8 cellular contexts compared by ENCODE assay signal in the genomic region with DNA sequence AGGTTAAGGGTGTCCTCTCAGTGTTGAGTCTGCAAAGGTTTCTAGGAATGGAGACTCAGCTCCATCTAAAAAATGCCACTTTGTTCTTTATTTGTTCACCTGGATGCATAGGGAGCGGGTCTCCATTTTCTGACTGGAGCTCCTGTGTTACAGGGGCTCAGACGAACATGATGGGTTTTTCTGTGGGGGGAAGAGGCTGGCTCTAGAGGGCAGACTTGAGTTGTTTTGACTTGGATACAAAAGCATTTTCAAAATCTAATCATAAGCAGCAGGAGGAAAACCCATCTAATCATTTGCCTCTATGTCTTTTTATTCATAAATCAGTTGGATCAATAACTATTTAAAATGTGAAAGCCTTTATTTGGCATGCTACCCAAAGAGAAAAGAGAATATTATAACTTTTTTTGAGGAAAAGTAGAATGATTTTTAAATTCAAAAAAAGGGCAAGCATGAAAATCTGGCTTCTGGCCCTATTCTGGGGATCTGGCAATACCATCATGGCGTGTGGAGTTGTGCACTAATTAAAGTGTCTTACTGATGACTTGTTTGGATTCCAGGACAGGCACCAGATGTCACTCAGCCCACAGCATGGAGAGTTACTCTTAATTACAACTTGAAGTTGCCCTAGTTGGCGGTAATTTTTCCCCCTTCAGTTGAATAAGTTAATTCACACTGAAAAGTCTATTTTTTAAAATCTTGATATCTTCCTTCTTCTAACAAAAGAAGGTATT.
DNase-seq lines count a peak whose midpoint lies in the region; ATAC-seq, FAIRE-seq and TF ChIP-seq lines count a peak whose summit lies in the region.
"Had no signal": no experiment of that assay in that cellular context is flagged by ENCODE, and none has a peak within 500 bp of the region (broad histone marks: within the 10 kb centered on the region; RNA-seq: fewer than 3 reads in every experiment).

No MANE protein-coding gene starts in this region.

- no peak for ATAC-seq in GM19452 (IDR thresholded peaks at IDR 0.05; ENCODE audit: unreplicated experiment)

- no peak for TF ChIP-seq POLR2A in GM12892 (IDR thresholded peaks at IDR 0.05; ENCODE audit: low read depth, low read length)

- peak; percentile 40 for TF ChIP-seq CTCF in colonic mucosa (IDR thresholded peaks at IDR 0.05)
- peak; percentile 16 for TF ChIP-seq CTCF in osteoblast (IDR thresholded peaks at IDR 0.05; ENCODE audit: extremely low read depth, low read depth, low read length)

- intact Hi-C loops in colonic mucosa (cut with DNase I) = loop anchor here (10.0 kb wide), 1 partner anchor 259 kb away; no protein-coding TSS in a partner anchor

- H2AFZ ChIP-seq in Karpas-422 (ENCODE audit: low read length) = no peak overlapping the region
- H2AFZ ChIP-seq in osteoblast (ENCODE audit: low read length) = no peak overlapping the region

- H3K27ac ChIP-seq in Karpas-422 (ENCODE audit: low read length) (no peak overlapping the region), colonic mucosa (no peak overlapping the region), osteoblast (ENCODE audit: low read depth, low read length) (no peak overlapping the region)
- H3K27ac ChIP-seq: neutrophil had no signal

- no peaks in the 10 kb centered on the region for H3K4me1 ChIP-seq in Karpas-422 (ENCODE audit: low read length)
- H3K4me1 ChIP-seq in colonic mucosa = peaks cover 3% of the 10 kb centered on the region
- H3K4me1 ChIP-seq in osteoblast (ENCODE audit: insufficient read depth, low read length) = no peaks in the 10 kb centered on the region

- H3K36me3 ChIP-seq in Karpas-422 (ENCODE audit: insufficient read depth, low read length) (no peaks in the 10 kb centered on the region), colonic mucosa (no peaks in the 10 kb centered on the region), osteoblast (ENCODE audit: insufficient read depth, low read length) (no peaks in the 10 kb centered on the region)
- H3K36me3 ChIP-seq: neutrophil had no signal

- H3K9me3 ChIP-seq in Karpas-422 (ENCODE audit: low read length) (no peaks in the 10 kb centered on the region), colonic mucosa (no peaks in the 10 kb centered on the region), osteoblast (ENCODE audit: low read depth, low read length) (no peaks in the 10 kb centered on the region)
- H3K9me3 ChIP-seq: neutrophil had no signal

- H3K27me3 ChIP-seq in Karpas-422 (ENCODE audit: low read length) = no peaks in the 10 kb centered on the region
- H3K27me3 ChIP-seq in colonic mucosa = no peaks in the 10 kb centered on the region
- no peaks in the 10 kb centered on the region for H3K27me3 ChIP-seq in osteoblast (ENCODE audit: insufficient read depth, low read length)
- H3K27me3 ChIP-seq: neutrophil had no signal

- H3K9ac ChIP-seq in Karpas-422 (ENCODE audit: low read length) (no peak overlapping the region), colonic mucosa (ENCODE audit: low read depth in 2 of 2, low read length in 2 of 2) (no peak overlapping the region)

- H4K20me1 ChIP-seq in Karpas-422 (ENCODE audit: insufficient read depth, low read depth, low read length) (no peaks in the 10 kb centered on the region), osteoblast (ENCODE audit: insufficient read depth, low read length) (no peaks in the 10 kb centered on the region)

- FAIRE-seq in GM12892 (lab: Jason Lieb, UNC) = peak; percentile 60

- DNase-seq in GM12892 (ENCODE audit: insufficient read length) (no peak), Karpas-422 (peak; percentile 62), colonic mucosa (peak; percentile 48), osteoblast (ENCODE audit: insufficient read length, low spot score, missing footprints) (no peak), NCI-H128 (lab: John Stamatoyannopoulos, UW; ENCODE audit: unreplicated experiment) (no peak)
- no peak for DNase-seq in stimulated activated CD4-positive, alpha-beta T cell treated with anti-CD3 and anti-CD28 coated beads, Interleukin-2, amount 100 ng/mL, for 48 hours

- H3K4me3 ChIP-seq in Karpas-422 (ENCODE audit: low read length) = no peak overlapping the region
- no peak overlapping the region for H3K4me3 ChIP-seq in colonic mucosa
- H3K4me3 ChIP-seq in osteoblast (ENCODE audit: insufficient read depth, low read length) = no peak overlapping the region

- H3K79me2 ChIP-seq in Karpas-422 (ENCODE audit: low read length) = no peaks in the 10 kb centered on the region
- H3K79me2 ChIP-seq in osteoblast (ENCODE audit: insufficient read depth, low read length) = no peaks in the 10 kb centered on the region

- H3K4me2 ChIP-seq in Karpas-422 (ENCODE audit: low read depth, low read length, poor library complexity, severe bottlenecking) = no peak overlapping the region
- H3K4me2 ChIP-seq in osteoblast (ENCODE audit: insufficient read depth, low read length) = no peak overlapping the region

- no peaks in the 10 kb centered on the region for H3K9me2 ChIP-seq in Karpas-422 (replicated peaks; ENCODE audit: insufficient read depth, low read length)

Comparison
In these comparisons a context has a peak if more than half of its experiments do, and no peak if none do; other contexts are left out.
1. DNase-seq: peak in Karpas-422 (single experiment) and colonic mucosa (single experiment); none in GM12892 (single experiment), osteoblast (single experiment), stimulated activated CD4-positive, alpha-beta T cell treated with anti-CD3 and anti-CD28 coated beads, Interleukin-2, amount 100 ng/mL, for 48 hours (0 of 2) and NCI-H128 (single experiment).